ENCODE assay signal across 8 cellular contexts in genomic region chr2:121810959-121811853, GRCh38. TPM values are rescaled to one million over a fixed set of nuclear protein-coding genes. Genes with fewer than 3 reads are reported as not detected.
DNase-seq lines count a peak whose midpoint lies in the region; ATAC-seq and TF ChIP-seq lines count a peak whose summit lies in the region.

No MANE protein-coding gene starts in this region.

- no TSS peak for BruUV-seq in Panc1 (replicated peaks; lab: Mats Ljungman, UMichigan)

- no peak overlapping the region for H3K4me3 ChIP-seq in Panc1 (ENCODE audit: low read depth in 2 of 2, low read length in 2 of 2)

- TF ChIP-seq CTCF in Panc1 (IDR thresholded peaks at IDR 0.05), result peak; percentile 81

- CTCF ChIA-PET in Panc1 (lab: Charles Lee), result interaction anchor here (0.7 to 0.9 kb wide), 3 partner anchors 15 to 131 kb away, joined by 3 read pairs; no protein-coding TSS in a partner anchor

- intact Hi-C loops in Panc1 (cut with micrococcal nuclease; ENCODE audit: unreplicated experiment), result loop anchor here (10.0 kb wide), 1 partner anchor 154 kb away; no protein-coding TSS in a partner anchor

- H3K27me3 ChIP-seq in Panc1 (ENCODE audit: control insufficient read depth, insufficient read depth, low read length), result no peaks in the 10 kb centered on the region

- H3K9me3 ChIP-seq in Panc1 (ENCODE audit: control insufficient read depth, insufficient read depth, low read depth, low read length), result no peaks in the 10 kb centered on the region

- POLR2A ChIA-PET in Panc1 (lab: Charles Lee), result no interaction called here

- DNase-seq in activated T-cell treated with anti-CD3 and anti-CD28 coated beads, Interleukin-2, amount 50 U/mL, for 48 hours, result peak; percentile 22 to 34
- DNase-seq in activated T-cell treated with anti-CD3 and anti-CD28 coated beads, Interleukin-2, amount 50 U/mL, for 1 hour, result no peak
- peak; percentile 68 for DNase-seq in H4 (ENCODE audit: low spot score)
- DNase-seq in Kasumi-1 (lab: John Stamatoyannopoulos, UW), result peak; percentile 75 to 85
- peak; percentile 33 for DNase-seq in Panc1 (ENCODE audit: low read depth, low spot score)
- peak; percentile 61 to 72 for DNase-seq in dermis microvascular lymphatic vessel endothelial cell (ENCODE audit: low read depth in 2 of 2)
- peak; percentile 71 to 85 for DNase-seq in lung microvascular endothelial cell (ENCODE audit: low read depth in 2 of 2)

- H3K27ac ChIP-seq in Panc1 (ENCODE audit: low read length), result no peak overlapping the region

- in situ Hi-C loops in Panc1 (cut with HindIII; ENCODE audit: low pct_unique_long_range_greater_than_20kb, low sequenced_read_pairs), result no loop called here

- ATAC-seq in Panc1 (peak; percentile 94), HG03097 (IDR thresholded peaks at IDR 0.05; ENCODE audit: low FRiP score, unreplicated experiment) (no peak)

- H3K4me1 ChIP-seq in Panc1 (ENCODE audit: control insufficient read depth, insufficient read depth, low read length), result no peaks in the 10 kb centered on the region

- no peaks in the 10 kb centered on the region for H3K36me3 ChIP-seq in Panc1 (ENCODE audit: control insufficient read depth, insufficient read depth, low read length)

RNA-seq across cellular contexts. Expression of gene TSN, which starts 55.8 kb away (rescaled TPM):
- 37.9 and 58.5 TPM in 2 replicates for total RNA-seq in H4 (2014; rRNA removed; shearing (Covaris generic))
- 96.0 TPM for total RNA-seq in Panc1 (2021; ENCODE audit: unreplicated experiment)
- 70.7 TPM for polyA plus RNA-seq in Panc1 (2012; ENCODE audit: insufficient read length)
- 88.8 and 91.5 TPM in 2 replicates for total RNA-seq in dermis microvascular lymphatic vessel endothelial cell
- total RNA-seq in lung microvascular endothelial cell, result 63.4 and 119 TPM in 2 replicates
